8 cellular contexts compared by ENCODE assay signal in genomic region chr19:58519355-58520256, GRCh38. TPM values are rescaled to one million over a fixed set of nuclear protein-coding genes. Genes with fewer than 3 reads are reported as not detected.
DNase-seq lines count a peak whose midpoint lies in the region; ATAC-seq and TF ChIP-seq lines count a peak whose summit lies in the region.

TSS of gene ZBTB45 (minus strand) at chr19:58519810. CDS start at chr19:58517673, 2,137 bp downstream.

- H3K27me3 Mint-ChIP-seq in T-helper 17 cell, result no peaks in the 10 kb centered on the region

- peaks cover 2% of the 10 kb centered on the region for H3K36me3 Mint-ChIP-seq in T-helper 17 cell (ENCODE audit: low read depth)

- peaks cover 19% of the 10 kb centered on the region for H3K36me3 ChIP-seq in right atrium auricular region
- H3K36me3 ChIP-seq in vagina, result peaks cover 0 to 18% of the 10 kb centered on the region in 2 donors

- peaks cover 35% of the 10 kb centered on the region for H3K4me1 Mint-ChIP-seq in T-helper 17 cell

- TF ChIP-seq POLR2A in vagina (IDR thresholded peaks at IDR 0.05), result peak in 1 of 2 donors; percentile 31

- peak; percentile 49 to 58 for TF ChIP-seq CTCF in right atrium auricular region (IDR thresholded peaks at IDR 0.05)
- peak; percentile 67 to 74 (median 73) for TF ChIP-seq CTCF in vagina (IDR thresholded peaks at IDR 0.05)

- H3K27ac ChIP-seq in angular gyrus (ENCODE audit: low read depth, low read length) (peak within 1 kb of the TSS; percentile 93), right atrium auricular region (peak within 1 kb of the TSS; percentile 92 to 94), vagina (peak within 1 kb of the TSS; percentile 97)

- ATAC-seq in GM18498 (IDR thresholded peaks at IDR 0.05; ENCODE audit: unreplicated experiment), result peak; percentile 87
- ATAC-seq in HG02938 (IDR thresholded peaks at IDR 0.05; ENCODE audit: unreplicated experiment), result peak; percentile 84
- peak; percentile 85 for ATAC-seq in T-helper 17 cell

- peak; percentile 98 for DNase-seq in NCI-H1694 treated with DMSO at 0.1 percent for 48 hours (lab: John Stamatoyannopoulos, UW)
- DNase-seq in T-helper 17 cell, result peak; percentile 84 to 91 (median 87)
- peak; percentile 94 for DNase-seq in right atrium auricular region (ENCODE audit: low spot score)
- DNase-seq in pulmonary artery endothelial cell (ENCODE audit: low read depth, low spot score), result peak; percentile 82
- no peak for DNase-seq in vagina (ENCODE audit: extremely low spot score in 2 of 2)

- intact Hi-C loops in vagina (cut with DNase I), result no loop called here

- peak within 1 kb of the TSS; percentile 73 to 78 for H3K4me3 ChIP-seq in right atrium auricular region
- H3K4me3 ChIP-seq in vagina, result peak within 1 kb of the TSS; percentile 76 to 93

- peak within 1 kb of the TSS; percentile 96 for H3K27ac Mint-ChIP-seq in T-helper 17 cell

- H3K4me1 ChIP-seq in right atrium auricular region (peaks cover 0 to 36% of the 10 kb centered on the region in 2 donors), vagina (peaks cover 47% of the 10 kb centered on the region)

- peak within 1 kb of the TSS; percentile 97 for H3K4me3 Mint-ChIP-seq in T-helper 17 cell

- H3K27me3 ChIP-seq in right atrium auricular region (no peaks in the 10 kb centered on the region), vagina (no peaks in the 10 kb centered on the region)

- H3K9me3 ChIP-seq in T-helper 17 cell (ENCODE audit: control insufficient read depth, low read length, poor library complexity, severe bottlenecking) (no peaks in the 10 kb centered on the region), right atrium auricular region (no peaks in the 10 kb centered on the region), vagina (no peaks in the 10 kb centered on the region)

RNA-seq across cellular contexts. Expression of gene ZBTB45, which starts in this region (rescaled TPM):
- total RNA-seq in T-helper 17 cell (1 to 10 TPM; 7.0 to 8.2 TPM), right atrium auricular region (10 to 100 TPM in 1 of 2 donors, 1 to 10 TPM in 1; 7.2 to 14.3 TPM), pulmonary artery endothelial cell (6.0 and 6.5 TPM in 2 replicates), vagina (14.0 TPM)

Comparison
In these comparisons a context has a peak if more than half of its experiments do, and no peak if none do; other contexts are left out.
1. DNase-seq: peak in NCI-H1694 treated with DMSO at 0.1 percent for 48 hours (single experiment), T-helper 17 cell (3 of 3), right atrium auricular region (single experiment) and pulmonary artery endothelial cell (single experiment); none in vagina (0 of 2).
2. Peak in every context shown above with its lines, with median percentiles within 50 percentile points of each other: ATAC-seq and H3K27ac ChIP-seq.